ENCODE assay signal across 8 cellular contexts in genomic region chr16:71845639-71846431, GRCh38. TPM values are rescaled to one million over a fixed set of nuclear protein-coding genes. Genes with fewer than 3 reads are reported as not detected.
DNase-seq lines count a peak whose midpoint lies in the region; ATAC-seq, FAIRE-seq and TF ChIP-seq lines count a peak whose summit lies in the region.

Gene ATXN1L (plus strand): TSS chr16:71845976. CDS start chr16:71849741, 3,765 bp downstream.

- under 1% methylated on average over 26 of the region's 62 CpGs for WGBS in hepatocyte (ENCODE audit: low lambda C conversion rate, missing lambda C conversion rate)
- WGBS in aorta, 2 donors, result 0% methylated on average over 60 to 62 of the region's 62 CpGs

- peaks cover 13% of the 10 kb centered on the region for H3K36me3 Mint-ChIP-seq in astrocyte (ENCODE audit: low read depth, unreplicated experiment)

- H3K4me3 ChIP-seq in astrocyte (ENCODE audit: insufficient read depth, low read depth, low read length) (peak within 1 kb of the TSS; percentile 89), hepatocyte (peak within 1 kb of the TSS; percentile 88), aorta (ENCODE audit: low read length in 2 of 2) (peak within 1 kb of the TSS; percentile 67 to 96)

- H3K4me2 ChIP-seq in astrocyte (ENCODE audit: low read length), result peak within 1 kb of the TSS; percentile 94
- peak within 1 kb of the TSS; percentile 88 for H3K4me2 ChIP-seq in hepatocyte

- H3K4me1 Mint-ChIP-seq in astrocyte (ENCODE audit: low read depth, unreplicated experiment), result peaks cover 8% of the 10 kb centered on the region

- H3K9me3 Mint-ChIP-seq in astrocyte (ENCODE audit: unreplicated experiment), result no peaks in the 10 kb centered on the region

- peak; percentile 46 to 82 for DNase-seq in NCI-H1930 (lab: John Stamatoyannopoulos, UW)
- peak; percentile 86 for DNase-seq in T-helper 22 cell (ENCODE audit: low read depth)
- DNase-seq in astrocyte (ENCODE audit: low read depth), result peak; percentile 76
- DNase-seq in hepatocyte (ENCODE audit: low spot score), result peak; percentile 96
- peak; percentile 70 for DNase-seq in renal cortical epithelial cell (ENCODE audit: low read depth)
- DNase-seq in aorta, result peak; percentile 95 to 97

- H3K79me2 ChIP-seq in astrocyte (ENCODE audit: insufficient read depth, low read length), result peaks cover 39% of the 10 kb centered on the region
- H3K79me2 ChIP-seq in hepatocyte, result peaks cover 27% of the 10 kb centered on the region

- H2AFZ ChIP-seq in astrocyte (ENCODE audit: low read depth, low read length), result peak within 1 kb of the TSS; percentile 90
- peak within 1 kb of the TSS; percentile 92 for H2AFZ ChIP-seq in hepatocyte

- FAIRE-seq in astrocyte (lab: Jason Lieb, UNC), result no peak

- ATAC-seq in GM18502 (IDR thresholded peaks at IDR 0.05; ENCODE audit: poor library complexity, unreplicated experiment), result peak; percentile 74
- peak; percentile 70 for ATAC-seq in HG02885 (IDR thresholded peaks at IDR 0.05; ENCODE audit: poor library complexity, unreplicated experiment)
- ATAC-seq in aorta (ENCODE audit: low FRiP score), result peak; percentile 98

- peaks cover 16% of the 10 kb centered on the region for H3K36me3 ChIP-seq in astrocyte (ENCODE audit: insufficient read depth, low read length)
- no peaks in the 10 kb centered on the region for H3K36me3 ChIP-seq in hepatocyte (replicated peaks; ENCODE audit: insufficient read depth, low read depth)
- peaks cover 0 to 5% of the 10 kb centered on the region in 2 donors for H3K36me3 ChIP-seq in aorta (ENCODE audit: control insufficient read depth in 1 of 2, insufficient read depth in 2 of 2, low read length in 1 of 2)

- intact Hi-C loops in aorta (cut with DNase I), result loop anchor here (2.0 to 5.0 kb wide), 2 partner anchors 29 to 39 kb away; partner anchors contain the start of gene AP1G1 (in 2 of the 2)

- H3K27me3 Mint-ChIP-seq in astrocyte (ENCODE audit: low read depth, unreplicated experiment), result no peaks in the 10 kb centered on the region

- TF ChIP-seq CTCF in astrocyte (IDR thresholded peaks at IDR 0.05; ENCODE audit: insufficient read depth, low read depth, low read length), result no peak
- no peak for TF ChIP-seq CTCF in hepatocyte (IDR thresholded peaks at IDR 0.05; ENCODE audit: poor library complexity)

- H3K4me1 ChIP-seq in astrocyte (ENCODE audit: insufficient read depth, low read length) (peaks cover 7% of the 10 kb centered on the region), hepatocyte (ENCODE audit: insufficient read depth) (peaks cover 9% of the 10 kb centered on the region), aorta (ENCODE audit: control insufficient read depth in 1 of 2, insufficient read depth in 2 of 2, low read length in 2 of 2) (no peaks in the 10 kb centered on the region)

- H3K27ac ChIP-seq in astrocyte (ENCODE audit: low read depth, low read length) (peak within 1 kb of the TSS; percentile 89), hepatocyte (peak within 1 kb of the TSS; percentile 76), aorta (ENCODE audit: low read depth in 1 of 2, low read length in 2 of 2) (peak within 1 kb of the TSS; percentile 9 to 49)

- no peaks in the 10 kb centered on the region for H3K9me2 ChIP-seq in hepatocyte (replicated peaks; ENCODE audit: insufficient read depth)

- H3K9ac ChIP-seq in astrocyte (ENCODE audit: low read length), result peak within 1 kb of the TSS; percentile 98

- H3K27me3 ChIP-seq in astrocyte (ENCODE audit: insufficient read depth, low read length) (no peaks in the 10 kb centered on the region), hepatocyte (no peaks in the 10 kb centered on the region), aorta (ENCODE audit: control insufficient read depth in 1 of 2, insufficient read depth in 2 of 2, low read length in 1 of 2) (no peaks in the 10 kb centered on the region)

- H4K20me1 ChIP-seq in astrocyte (ENCODE audit: insufficient read depth, low read length) (peaks cover 28% of the 10 kb centered on the region), hepatocyte (ENCODE audit: insufficient read depth, poor library complexity, severe bottlenecking) (peaks cover 3% of the 10 kb centered on the region)

- H3K27ac Mint-ChIP-seq in astrocyte (ENCODE audit: unreplicated experiment), result peak within 1 kb of the TSS; percentile 93

- H3K9me3 ChIP-seq in astrocyte (ENCODE audit: insufficient read depth, low read depth, low read length), result no peaks in the 10 kb centered on the region
- no peaks in the 10 kb centered on the region for H3K9me3 ChIP-seq in hepatocyte (ENCODE audit: low read depth)
- no peaks in the 10 kb centered on the region for H3K9me3 ChIP-seq in aorta (ENCODE audit: control insufficient read depth, low read length)

- peak within 1 kb of the TSS; percentile 94 for H3K4me3 Mint-ChIP-seq in astrocyte (ENCODE audit: unreplicated experiment)

RNA-seq across cellular contexts. Expression of gene ATXN1L, which starts in this region (rescaled TPM):
- total RNA-seq in astrocyte, result 31.9 and 32.7 TPM in 2 replicates
- total RNA-seq in hepatocyte, result 17.3 and 20.8 TPM in 2 replicates
- 8.1 and 8.6 TPM in 2 replicates for polyA plus RNA-seq in hepatocyte
- 16.0 and 34.2 TPM in 2 replicates for total RNA-seq in renal cortical epithelial cell
- 10 to 100 TPM; 30.4 to 31.2 TPM for total RNA-seq in aorta
- 10 to 100 TPM in 1 of 2 donors, 1 to 10 TPM in 1; 7.9 to 10.8 TPM for polyA plus RNA-seq in aorta

Comparison
In these comparisons a context has a peak if more than half of its experiments do, and no peak if none do; other contexts are left out.
1. Peak in every context shown above with its lines: DNase-seq, ATAC-seq, H3K4me3 ChIP-seq and H3K27ac ChIP-seq.
2. H3K27ac ChIP-seq: peak in every context shown above with its lines; median percentile 89 in astrocyte; 76 in hepatocyte; 29 in aorta.